15 cellular contexts compared by ENCODE assay signal in genomic region chr1:230423936-230424335, GRCh38. TPM values are rescaled to one million over a fixed set of nuclear protein-coding genes. Genes with fewer than 3 reads are reported as not detected.
A peak's percentile ranks its signal among the peaks of the same experiment; 100 is the strongest.
DNase-seq lines count a peak whose midpoint lies in the region; ATAC-seq lines count a peak whose summit lies in the region.
"Had no signal": no experiment of that assay in that cellular context is flagged by ENCODE, and none has a peak within 500 bp of the region (broad histone marks: within the 10 kb centered on the region; RNA-seq: fewer than 3 reads in every experiment).

No MANE protein-coding gene starts in this region.

- peaks cover 47% of the 10 kb centered on the region for H3K4me1 ChIP-seq in HUES6 (ENCODE audit: control insufficient read depth, insufficient read depth, low read length)
- H3K4me1 ChIP-seq in iPS-18a (ENCODE audit: control insufficient read depth, low read depth, low read length), result peaks cover 55% of the 10 kb centered on the region
- peaks cover 8% of the 10 kb centered on the region for H3K4me1 ChIP-seq in skeletal muscle satellite cell (ENCODE audit: control insufficient read depth, insufficient read depth, low read length)

- H3K4me3 Mint-ChIP-seq in T-cell, result peak overlapping the region in 2 of 3 donors; percentile 31 to 72

- peaks cover 0 to 12% (median 5%) of the 10 kb centered on the region in 3 donors for H3K9me3 Mint-ChIP-seq in T-cell

- no peaks in the 10 kb centered on the region for H3K36me3 Mint-ChIP-seq in T-cell

- no peak overlapping the region for H3K27ac Mint-ChIP-seq in T-cell
- H3K27ac Mint-ChIP-seq: activated naive CD4-positive, alpha-beta T cell treated with anti-CD3 and anti-CD28 coated beads, Interleukin-2, amount 50 U/mL, for 72 hours had no signal

- H3K9me3 ChIP-seq in HUES6 (ENCODE audit: control insufficient read depth, insufficient read depth, low read depth, low read length) (0 out of 2 replicates have a peak, but pooled peaks cover 3% of the 10 kb centered on the region), iPS-18a (ENCODE audit: control insufficient read depth, low read depth, low read length) (no peaks in the 10 kb centered on the region), skeletal muscle satellite cell (replicated peaks; ENCODE audit: low read length) (no peaks in the 10 kb centered on the region)
- H3K9me3 ChIP-seq: mucosa of descending colon, Peyer's patch had no signal

- peak overlapping the region; percentile 78 for H3K4me2 ChIP-seq in skeletal muscle satellite cell (ENCODE audit: low read length)

- H3K4me1 Mint-ChIP-seq in T-cell, result peaks cover 7 to 16% (median 12%) of the 10 kb centered on the region in 3 donors

- H3K27me3 Mint-ChIP-seq in T-cell, result peaks cover 57 to 62% of the 10 kb centered on the region in 2 donors

- POLR2A ChIA-PET in T-cell (lab: Charles Lee), result no interaction called here

- H3K4me3 ChIP-seq in HUES6 (ENCODE audit: low read depth, low read length), result peak overlapping the region; percentile 69
- H3K4me3 ChIP-seq in iPS-18a (ENCODE audit: low read length), result peak overlapping the region; percentile 71
- no peak overlapping the region for H3K4me3 ChIP-seq in skeletal muscle satellite cell (ENCODE audit: low read length)
- H3K4me3 ChIP-seq: mucosa of descending colon, Peyer's patch had no signal

- H3K27ac ChIP-seq in HUES6 (ENCODE audit: low read depth, low read length), result no peak overlapping the region
- no peak overlapping the region for H3K27ac ChIP-seq in iPS-18a (ENCODE audit: low read length)
- H3K27ac ChIP-seq: C4-2B, Peyer's patch had no signal

- H3K27me3 ChIP-seq in HUES6 (ENCODE audit: control insufficient read depth, insufficient read depth, low read length) (peaks cover 34% of the 10 kb centered on the region), iPS-18a (ENCODE audit: control insufficient read depth, insufficient read depth, low read length) (peaks cover 30% of the 10 kb centered on the region), skeletal muscle satellite cell (ENCODE audit: control insufficient read depth, insufficient read depth, low read length) (peaks cover 42% of the 10 kb centered on the region)

- H3K9ac ChIP-seq in HUES6 (ENCODE audit: low read length) (peak overlapping the region; percentile 10), iPS-18a (ENCODE audit: low read length) (no peak overlapping the region), skeletal muscle satellite cell (ENCODE audit: low read depth, low read length) (no peak overlapping the region)

- ATAC-seq in T-cell (replicated peaks in 1 of 4), result no peak
- ATAC-seq: activated naive CD4-positive, alpha-beta T cell treated with anti-CD3 and anti-CD28 coated beads, Interleukin-2, amount 50 U/mL, for 72 hours; mucosa of descending colon had no signal

- H3K36me3 ChIP-seq in HUES6 (ENCODE audit: control insufficient read depth, insufficient read depth, low read length) (no peaks in the 10 kb centered on the region), iPS-18a (ENCODE audit: control insufficient read depth, low read depth, low read length) (no peaks in the 10 kb centered on the region), skeletal muscle satellite cell (ENCODE audit: insufficient read depth, low read length) (no peaks in the 10 kb centered on the region)
- H3K36me3 ChIP-seq: Peyer's patch, tibial nerve had no signal

- no peak for DNase-seq in T-cell
- DNase-seq in GDM1 (lab: John Stamatoyannopoulos, UW), result no peak
- no peak for DNase-seq in stimulated activated CD4-positive, alpha-beta T cell treated with anti-CD3 and anti-CD28 coated beads, Interleukin-1b, Interleukin-23, amount 100 ng/mL, for 48 hours
- DNase-seq in NCI-H1436 treated with DMSO at 0.1 percent for 48 hours (lab: John Stamatoyannopoulos, UW), result no peak
- DNase-seq: activated CD4-positive, alpha-beta T cell treated with anti-CD3 and anti-CD28 coated beads for 1 hour; Peyer's patch; stimulated activated CD8-positive, alpha-beta memory T cell treated with anti-CD3 and anti-CD28 coated beads, Interleukin-4, amount 100 ng/mL, for 48 hours; T-helper 1 cell had no signal

- CTCF ChIA-PET in T-cell (lab: Charles Lee), result no interaction called here

RNA-seq across cellular contexts. Expression of gene PGBD5, which starts 2.2 kb away (rescaled TPM):
- total RNA-seq in T-cell, result under 1 TPM in 3 of 5 donors, not detected in 2; 0.03 to 0.09 (median 0.09) TPM
- total RNA-seq in skeletal muscle satellite cell (2012; rRNA removed), result 0.76 and 0.87 TPM in 2 replicates
